In the genomic region with DNA sequence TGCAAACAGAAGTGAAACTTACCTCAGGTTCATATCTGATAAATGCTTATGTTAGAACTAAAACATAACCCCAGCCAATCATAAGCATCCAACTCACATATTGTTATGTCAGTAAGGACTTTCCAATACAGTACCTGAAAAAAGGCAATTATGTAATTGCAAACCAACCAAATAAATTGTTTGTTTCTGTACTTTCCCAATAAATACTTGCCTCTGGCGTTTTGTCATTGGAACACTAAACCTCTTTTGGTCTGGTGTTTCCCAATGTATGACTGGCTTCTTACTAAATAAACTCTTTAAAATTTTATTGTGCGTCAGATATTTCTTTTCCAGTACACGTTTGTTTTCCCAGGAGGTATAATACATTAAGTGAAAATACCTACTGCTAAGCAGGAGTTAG, we compare ENCODE assay signal across 22 cellular contexts. TPM values are rescaled to one million over a fixed set of nuclear protein-coding genes. Genes with fewer than 3 reads are reported as not detected.
A peak's percentile ranks its signal among the peaks of the same experiment; 100 is the strongest.
DNase-seq lines count a peak whose midpoint lies in the region; ATAC-seq and TF ChIP-seq lines count a peak whose summit lies in the region.
"Had no signal": no experiment of that assay in that cellular context is flagged by ENCODE, and none has a peak within 500 bp of the region (broad histone marks: within the 10 kb centered on the region; RNA-seq: fewer than 3 reads in every experiment).

No MANE protein-coding gene starts in this region.

- no peaks in the 10 kb centered on the region for H3K4me1 Mint-ChIP-seq in stimulated activated memory B cell treated with anti-CD40 and anti-IgM and Interleukin-4, amounts not matched to agents 10 μg/mL and 1 μg/mL and 100 μg/mL, for 72 hours
- H3K4me1 Mint-ChIP-seq: CD4-positive, alpha-beta memory T cell had no signal

- no peak for TF ChIP-seq CTCF in AG09309 (IDR thresholded peaks at IDR 0.05; ENCODE audit: control insufficient read depth, insufficient read depth, low read depth, low read length, missing control alignments)

- peaks cover 50% of the 10 kb centered on the region for H3K4me1 ChIP-seq in SJSA1 (replicated peaks)
- H3K4me1 ChIP-seq: BLaER1 had no signal

- no peaks in the 10 kb centered on the region for H3K9me3 Mint-ChIP-seq in stimulated activated memory B cell treated with anti-CD40 and anti-IgM and Interleukin-4, amounts not matched to agents 10 μg/mL and 1 μg/mL and 100 μg/mL, for 72 hours
- H3K9me3 Mint-ChIP-seq: CD4-positive, alpha-beta memory T cell had no signal

- no peaks in the 10 kb centered on the region for H3K27me3 ChIP-seq in SJSA1 (replicated peaks)
- H3K27me3 ChIP-seq: BLaER1, Peyer's patch had no signal

- no peaks in the 10 kb centered on the region for H3K9me3 ChIP-seq in SJSA1 (replicated peaks)
- H3K9me3 ChIP-seq: BLaER1, Caco-2, HAP-1, Peyer's patch had no signal

- H3K4me3 ChIP-seq in AG09309 (ENCODE audit: control insufficient read depth, low read depth, low read length) (no peak overlapping the region), SJSA1 (no peak overlapping the region)
- H3K4me3 ChIP-seq: BLaER1, GM12878, HAP-1, Peyer's patch had no signal

- DNase-seq in AG09309 (ENCODE audit: low read depth) (peak; percentile 67), M059J (ENCODE audit: low read depth) (peak; percentile 79), SJSA1 (ENCODE audit: low read depth in 1 of 2, low spot score in 2 of 2) (no peak), epithelial cell of prostate (ENCODE audit: low read depth, low spot score) (peak; percentile 76), H4 (ENCODE audit: low spot score) (no peak), MV-4-11 (lab: John Stamatoyannopoulos, UW) (no peak), NCI-H1694 treated with DMSO at 0.1 percent for 48 hours (lab: John Stamatoyannopoulos, UW) (no peak)
- DNase-seq: Caco-2; CD4-positive, alpha-beta memory T cell; DND-41; KG1; NCI-H1417 treated with DMSO at 0.1 percent for 48 hours; NCI-H2029; NCI-H2227 treated with DMSO at 0.1 percent for 48 hours; NCI-H510A treated with DMSO at 0.1 percent for 48 hours; NCI-H748 treated with DMSO at 0.1 percent for 48 hours; Peyer's patch had no signal

- ATAC-seq in stimulated activated memory B cell treated with anti-CD40 and anti-IgM and Interleukin-4, amounts not matched to agents 10 μg/mL and 1 μg/mL and 100 μg/mL, for 72 hours: no peak
- ATAC-seq: GM12878, Right ventricle myocardium inferior had no signal

- no peaks in the 10 kb centered on the region for H3K36me3 ChIP-seq in SJSA1
- H3K36me3 ChIP-seq: BLaER1, HAP-1, Peyer's patch had no signal

- H3K4me3 Mint-ChIP-seq in stimulated activated memory B cell treated with anti-CD40 and anti-IgM and Interleukin-4, amounts not matched to agents 10 μg/mL and 1 μg/mL and 100 μg/mL, for 72 hours: no peak overlapping the region
- H3K4me3 Mint-ChIP-seq: CD4-positive, alpha-beta memory T cell had no signal

- H3K27ac Mint-ChIP-seq in stimulated activated memory B cell treated with anti-CD40 and anti-IgM and Interleukin-4, amounts not matched to agents 10 μg/mL and 1 μg/mL and 100 μg/mL, for 72 hours: no peak overlapping the region
- H3K27ac Mint-ChIP-seq: CD4-positive, alpha-beta memory T cell had no signal

- H3K36me3 Mint-ChIP-seq in stimulated activated memory B cell treated with anti-CD40 and anti-IgM and Interleukin-4, amounts not matched to agents 10 μg/mL and 1 μg/mL and 100 μg/mL, for 72 hours: no peaks in the 10 kb centered on the region
- H3K36me3 Mint-ChIP-seq: CD4-positive, alpha-beta memory T cell had no signal

- H3K27ac ChIP-seq in SJSA1 (peak overlapping the region; percentile 92; the same call in 1 of the 2 replicates), epithelial cell of prostate (peak overlapping the region; percentile 95)
- H3K27ac ChIP-seq: BLaER1, Peyer's patch had no signal

- H3K27me3 Mint-ChIP-seq in stimulated activated memory B cell treated with anti-CD40 and anti-IgM and Interleukin-4, amounts not matched to agents 10 μg/mL and 1 μg/mL and 100 μg/mL, for 72 hours: peaks cover 12% of the 10 kb centered on the region

RNA-seq across cellular contexts. Expression of gene PTPRB, which starts 6.7 kb away (rescaled TPM):
- total RNA-seq in M059J (2014; rRNA removed; shearing (Covaris generic)): 1.6 and 3.4 TPM in 2 replicates
- 3.0 and 4.5 TPM in 2 replicates for total RNA-seq in SJSA1 (2014; rRNA removed; shearing (Covaris generic))
- 0.02 and 0.14 TPM in 2 replicates for total RNA-seq in H4 (2014; rRNA removed; shearing (Covaris generic))
- total RNA-seq: CD4-positive, alpha-beta memory T cell had no signal

Comparison
In these comparisons a context has a peak if more than half of its experiments do, and no peak if none do; other contexts are left out.
1. DNase-seq: peak in AG09309 (single experiment), M059J (single experiment) and epithelial cell of prostate (single experiment); none in SJSA1 (0 of 2), H4 (single experiment), MV-4-11 (single experiment) and NCI-H1694 treated with DMSO at 0.1 percent for 48 hours (single experiment).